ENCODE assay signal across 17 cellular contexts in the genomic region with DNA sequence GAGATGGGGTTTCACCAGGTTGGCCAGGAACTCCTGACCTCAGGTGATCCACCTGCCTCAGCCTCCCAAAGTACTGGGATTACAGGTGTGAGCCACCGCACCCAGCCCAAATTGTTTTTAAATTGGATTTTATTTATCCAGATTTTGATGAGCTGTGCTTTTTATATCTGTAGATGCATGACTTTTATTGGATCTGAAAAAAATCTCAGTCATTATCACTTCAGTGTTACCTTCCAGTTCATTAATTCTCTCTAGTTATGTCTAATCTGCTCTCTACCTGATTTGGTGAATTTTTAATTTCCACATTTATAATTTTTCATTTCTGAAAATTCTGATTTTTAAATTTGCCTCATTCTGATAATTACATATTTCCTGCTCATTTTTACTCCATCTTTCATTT. TPM values are rescaled to one million over a fixed set of nuclear protein-coding genes. Genes with fewer than 3 reads are reported as not detected.
DNase-seq lines count a peak whose midpoint lies in the region; ATAC-seq, FAIRE-seq and TF ChIP-seq lines count a peak whose summit lies in the region.
"Had no signal": no experiment of that assay in that cellular context is flagged by ENCODE, and none has a peak within 500 bp of the region (broad histone marks: within the 10 kb centered on the region; RNA-seq: fewer than 3 reads in every experiment).

No MANE protein-coding gene starts in this region.

- CTCF ChIA-PET in activated naive CD4-positive, alpha-beta T cell treated with anti-CD3 and anti-CD28 coated beads for 36 hours (lab: Charles Lee): interaction anchor here (0.7 to 1.1 kb wide), 3 partner anchors 12 to 86 kb away, joined by 3 read pairs; no protein-coding TSS in a partner anchor

- no peak for DNase-seq in activated naive CD4-positive, alpha-beta T cell treated with anti-CD3 and anti-CD28 coated beads for 36 hours
- DNase-seq in activated naive CD4-positive, alpha-beta T cell treated with Interleukin-2 at 50 U/mL for 16 hours: no peak
- DNase-seq in stimulated activated naive CD8-positive, alpha-beta T cell treated with anti-CD3 and anti-CD28 coated beads, Interleukin-15, Interleukin-2, amounts not matched to agents 100 U/mL and 50 U/mL, for 24 hours: no peak
- no peak for DNase-seq in activated naive CD8-positive, alpha-beta T cell treated with anti-CD3 and anti-CD28 coated beads for 36 hours
- DNase-seq in small intestine (no peak), neural progenitor cell (ENCODE audit: low spot score) (no peak)
- DNase-seq in central memory CD4-positive, alpha-beta T cell: no peak
- DNase-seq: CD8-positive, alpha-beta T cell; COR-L47; GF-D8; GOT3; HFFc6 had no signal

- H3K27ac ChIP-seq in small intestine (ENCODE audit: low read depth in 1 of 2, low read length in 1 of 2) (no peak overlapping the region), neural progenitor cell (no peak overlapping the region)
- H3K27ac ChIP-seq: HL-60 had no signal

- no peak overlapping the region for H2AFZ ChIP-seq in neural progenitor cell (replicated peaks)

- intact Hi-C loops in activated naive CD4-positive, alpha-beta T cell treated with anti-CD3 and anti-CD28 coated beads for 36 hours (cut with micrococcal nuclease): loop anchor here (1.0 kb wide), 1 partner anchor 8 kb away; no protein-coding TSS in a partner anchor

- H3K4me2 ChIP-seq in neural progenitor cell: no peak overlapping the region

- H3K4me3 Mint-ChIP-seq in activated naive CD4-positive, alpha-beta T cell treated with anti-CD3 and anti-CD28 coated beads for 36 hours: no peak overlapping the region
- no peak overlapping the region for H3K4me3 Mint-ChIP-seq in stimulated activated naive CD8-positive, alpha-beta T cell treated with anti-CD3 and anti-CD28 coated beads, Interleukin-15, Interleukin-2, amounts not matched to agents 100 ng/mL and 50 ng/mL, for 24 hours
- no peak overlapping the region for H3K4me3 Mint-ChIP-seq in activated naive CD8-positive, alpha-beta T cell treated with anti-CD3 and anti-CD28 coated beads for 36 hours
- H3K4me3 Mint-ChIP-seq in neural progenitor cell: no peak overlapping the region
- H3K4me3 Mint-ChIP-seq: CD14-positive monocyte; CD8-positive, alpha-beta T cell; HFFc6 had no signal

- no peak overlapping the region for H3K4me3 ChIP-seq in small intestine (ENCODE audit: low read depth in 1 of 2, low read length in 2 of 2)
- no peak overlapping the region for H3K4me3 ChIP-seq in neural progenitor cell
- H3K4me3 ChIP-seq: HAP-1 had no signal

- H3K79me2 ChIP-seq in neural progenitor cell (ENCODE audit: low read depth): peaks cover 100% of the 10 kb centered on the region

- H3K4me1 ChIP-seq in small intestine (ENCODE audit: control insufficient read depth in 2 of 2, insufficient read depth in 1 of 2, low read depth in 1 of 2, low read length in 1 of 2): no peaks in the 10 kb centered on the region
- H3K4me1 ChIP-seq in neural progenitor cell: no peaks in the 10 kb centered on the region
- H3K4me1 ChIP-seq: HAP-1 had no signal

- no peaks in the 10 kb centered on the region for H3K27me3 Mint-ChIP-seq in activated naive CD4-positive, alpha-beta T cell treated with anti-CD3 and anti-CD28 coated beads for 36 hours (ENCODE audit: low read depth)
- no peaks in the 10 kb centered on the region for H3K27me3 Mint-ChIP-seq in stimulated activated naive CD8-positive, alpha-beta T cell treated with anti-CD3 and anti-CD28 coated beads, Interleukin-15, Interleukin-2, amounts not matched to agents 100 ng/mL and 50 ng/mL, for 24 hours
- no peaks in the 10 kb centered on the region for H3K27me3 Mint-ChIP-seq in activated naive CD8-positive, alpha-beta T cell treated with anti-CD3 and anti-CD28 coated beads for 36 hours
- no peaks in the 10 kb centered on the region for H3K27me3 Mint-ChIP-seq in neural progenitor cell (ENCODE audit: insufficient read depth, low read depth)

- peaks cover 31% of the 10 kb centered on the region for H3K36me3 Mint-ChIP-seq in activated naive CD4-positive, alpha-beta T cell treated with anti-CD3 and anti-CD28 coated beads for 36 hours (ENCODE audit: low read depth)
- peaks cover 43% of the 10 kb centered on the region for H3K36me3 Mint-ChIP-seq in stimulated activated naive CD8-positive, alpha-beta T cell treated with anti-CD3 and anti-CD28 coated beads, Interleukin-15, Interleukin-2, amounts not matched to agents 100 ng/mL and 50 ng/mL, for 24 hours (ENCODE audit: low read depth)
- peaks cover 44% of the 10 kb centered on the region for H3K36me3 Mint-ChIP-seq in activated naive CD8-positive, alpha-beta T cell treated with anti-CD3 and anti-CD28 coated beads for 36 hours
- peaks cover 29% of the 10 kb centered on the region for H3K36me3 Mint-ChIP-seq in neural progenitor cell

- no peak for TF ChIP-seq CTCF in neural progenitor cell (IDR thresholded peaks at IDR 0.05)

- H3K36me3 ChIP-seq in small intestine (ENCODE audit: control insufficient read depth in 2 of 2, insufficient read depth in 2 of 2, low read length in 2 of 2) (no peaks in the 10 kb centered on the region), neural progenitor cell (no peaks in the 10 kb centered on the region)
- H3K36me3 ChIP-seq: HAP-1 had no signal

- peaks cover 22% of the 10 kb centered on the region for H4K20me1 ChIP-seq in neural progenitor cell (ENCODE audit: low read depth)

- H3K9me3 Mint-ChIP-seq in activated naive CD4-positive, alpha-beta T cell treated with anti-CD3 and anti-CD28 coated beads for 36 hours: peaks cover 7% of the 10 kb centered on the region
- H3K9me3 Mint-ChIP-seq in stimulated activated naive CD8-positive, alpha-beta T cell treated with anti-CD3 and anti-CD28 coated beads, Interleukin-15, Interleukin-2, amounts not matched to agents 100 ng/mL and 50 ng/mL, for 24 hours: no peaks in the 10 kb centered on the region
- peaks cover 10% of the 10 kb centered on the region for H3K9me3 Mint-ChIP-seq in activated naive CD8-positive, alpha-beta T cell treated with anti-CD3 and anti-CD28 coated beads for 36 hours
- H3K9me3 Mint-ChIP-seq in neural progenitor cell: peaks cover 37% of the 10 kb centered on the region

- FAIRE-seq in small intestine (lab: Jason Lieb, UNC): peak; percentile 10
- FAIRE-seq: A204.1 had no signal

- WGBS in small intestine, 3 donors: 91 to 95% (median 95%) methylated on average over 1 of the region's 1 CpG

- H3K9me3 ChIP-seq in small intestine (ENCODE audit: control insufficient read depth, low read depth) (no peaks in the 10 kb centered on the region), neural progenitor cell (ENCODE audit: low read depth) (no peaks in the 10 kb centered on the region)

- no peak for ATAC-seq in stimulated activated naive CD8-positive, alpha-beta T cell treated with anti-CD3 and anti-CD28 coated beads, Interleukin-15, Interleukin-2, amounts not matched to agents 100 U/mL and 50 U/mL, for 24 hours
- ATAC-seq: CD8-positive, alpha-beta T cell had no signal

- no peaks in the 10 kb centered on the region for H3F3A ChIP-seq in neural progenitor cell (ENCODE audit: low read depth)

- peak overlapping the region; percentile 41 for H3K27ac Mint-ChIP-seq in activated naive CD4-positive, alpha-beta T cell treated with anti-CD3 and anti-CD28 coated beads for 36 hours
- peak overlapping the region; percentile 37 for H3K27ac Mint-ChIP-seq in stimulated activated naive CD8-positive, alpha-beta T cell treated with anti-CD3 and anti-CD28 coated beads, Interleukin-15, Interleukin-2, amounts not matched to agents 100 ng/mL and 50 ng/mL, for 24 hours
- H3K27ac Mint-ChIP-seq in activated naive CD8-positive, alpha-beta T cell treated with anti-CD3 and anti-CD28 coated beads for 36 hours: peak overlapping the region; percentile 74
- H3K27ac Mint-ChIP-seq in neural progenitor cell: no peak overlapping the region
- H3K27ac Mint-ChIP-seq: CD8-positive, alpha-beta T cell; HFFc6 had no signal

- H3K27me3 ChIP-seq in small intestine (ENCODE audit: control insufficient read depth in 2 of 2, insufficient read depth in 2 of 2, low read length in 2 of 2) (no peaks in the 10 kb centered on the region), neural progenitor cell (no peaks in the 10 kb centered on the region)

- no peak overlapping the region for H3K9ac ChIP-seq in neural progenitor cell

- H3K4me1 Mint-ChIP-seq in activated naive CD4-positive, alpha-beta T cell treated with anti-CD3 and anti-CD28 coated beads for 36 hours (ENCODE audit: low read depth): peaks cover 78% of the 10 kb centered on the region
- H3K4me1 Mint-ChIP-seq in stimulated activated naive CD8-positive, alpha-beta T cell treated with anti-CD3 and anti-CD28 coated beads, Interleukin-15, Interleukin-2, amounts not matched to agents 100 ng/mL and 50 ng/mL, for 24 hours (ENCODE audit: low read depth): peaks cover 86% of the 10 kb centered on the region
- H3K4me1 Mint-ChIP-seq in activated naive CD8-positive, alpha-beta T cell treated with anti-CD3 and anti-CD28 coated beads for 36 hours: peaks cover 59% of the 10 kb centered on the region
- no peaks in the 10 kb centered on the region for H3K4me1 Mint-ChIP-seq in neural progenitor cell

RNA-seq across cellular contexts. Expression of a gene that starts 13.5 kb away (rescaled TPM):
- total RNA-seq in activated naive CD4-positive, alpha-beta T cell treated with anti-CD3 and anti-CD28 coated beads for 36 hours: 100 to 1,000 TPM; 153 to 157 TPM
- 100 to 1,000 TPM; 151 to 162 TPM for total RNA-seq in activated naive CD8-positive, alpha-beta T cell treated with anti-CD3 and anti-CD28 coated beads for 36 hours
- polyA plus RNA-seq in small intestine: 10 to 100 TPM; 45.3 to 59.4 (median 58.4) TPM
- total RNA-seq in neural progenitor cell (ENCODE audit: low replicate concordance): 84.8 and 96.4 TPM in 2 replicates
